In the genomic region with DNA sequence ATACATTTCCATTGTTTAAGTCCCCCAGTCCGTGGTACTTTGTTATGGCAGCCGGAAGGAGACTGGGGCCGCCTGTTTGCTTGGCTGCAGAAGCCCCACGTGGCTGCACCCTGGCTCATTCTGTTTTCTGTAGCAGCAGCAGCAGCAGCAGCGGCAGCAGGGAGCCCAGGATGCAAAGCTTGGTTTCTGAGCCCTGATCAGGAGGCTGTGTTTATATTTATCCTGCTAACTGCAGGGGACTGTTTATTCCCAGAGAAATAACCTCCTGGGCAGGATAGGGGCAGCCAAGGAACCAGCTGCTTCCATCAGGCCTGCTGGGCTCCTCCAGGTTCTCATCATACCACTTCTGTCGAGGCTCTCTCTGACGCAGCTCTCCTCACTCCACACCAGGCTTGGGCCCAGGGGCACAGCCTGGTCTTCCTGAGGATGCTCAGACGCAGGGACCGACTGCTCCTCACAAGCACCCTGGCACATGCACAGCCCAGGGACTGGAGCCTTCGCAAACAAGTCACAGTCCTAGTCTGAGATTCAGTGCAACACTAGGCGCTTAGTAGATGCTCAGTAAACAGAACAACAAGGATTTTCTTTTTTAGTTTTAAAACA, we compare ENCODE assay signal across 17 cellular contexts. TPM values are rescaled to one million over a fixed set of nuclear protein-coding genes. Genes with fewer than 3 reads are reported as not detected.
DNase-seq lines count a peak whose midpoint lies in the region; ATAC-seq and TF ChIP-seq lines count a peak whose summit lies in the region.
"Had no signal": no experiment of that assay in that cellular context is flagged by ENCODE, and none has a peak within 500 bp of the region (broad histone marks: within the 10 kb centered on the region; RNA-seq: fewer than 3 reads in every experiment).

No MANE protein-coding gene starts in this region.

- no peak overlapping the region for H4K8ac ChIP-seq in IMR-90 (ENCODE audit: low read depth in 2 of 2, low read length in 2 of 2)

- CTCF ChIA-PET in IMR-90 (lab: Yijun Ruan, JAX) = interaction anchor here (1.7 kb wide), 1 partner anchor 8 kb away, joined by 4 read pairs; no protein-coding TSS in a partner anchor

- POLR2A ChIA-PET in IMR-90 (lab: Charles Lee; ENCODE audit: unreplicated experiment) = no interaction called here

- no peaks in the 10 kb centered on the region for H3K9me2 ChIP-seq in hepatocyte (replicated peaks; ENCODE audit: insufficient read depth)

- H3K27me3 ChIP-seq in IMR-90 (ENCODE audit: control insufficient read depth, insufficient read depth, low read length) (peaks cover 26% of the 10 kb centered on the region), hepatocyte (no peaks in the 10 kb centered on the region)

- TF ChIP-seq CTCF in IMR-90 (conservative IDR thresholded peaks at IDR 0.05; ENCODE audit: low read depth, low read length) (no peak), hepatocyte (IDR thresholded peaks at IDR 0.05; ENCODE audit: poor library complexity) (no peak)

- no peaks in the 10 kb centered on the region for H3K79me2 ChIP-seq in hepatocyte

- no peak overlapping the region for H3K56ac ChIP-seq in IMR-90 (ENCODE audit: extremely low read depth, insufficient read depth, low read length)

- ATAC-seq in IMR-90 (ENCODE audit: low read depth) (peak; percentile 92), HG02798 (IDR thresholded peaks at IDR 0.05; ENCODE audit: poor library complexity, unreplicated experiment) (no peak)

- peaks cover 2% of the 10 kb centered on the region; the same call in 1 of the 2 replicates for H3K9me1 ChIP-seq in IMR-90 (ENCODE audit: insufficient read depth, low read length)

- TF ChIP-seq RAD21 in IMR-90 (IDR thresholded peaks at IDR 0.05; ENCODE audit: low read length) = no peak

- H2AFZ ChIP-seq in IMR-90 (replicated peaks; ENCODE audit: low read length, poor library complexity) = no peak overlapping the region
- no peak overlapping the region for H2AFZ ChIP-seq in hepatocyte

- TF ChIP-seq POLR2A in IMR-90 (IDR thresholded peaks at IDR 0.05; ENCODE audit: low read depth, low read length) = no peak

- no peaks in the 10 kb centered on the region for H4K20me1 ChIP-seq in IMR-90 (ENCODE audit: insufficient read depth, low read length)
- no peaks in the 10 kb centered on the region for H4K20me1 ChIP-seq in hepatocyte (ENCODE audit: insufficient read depth, poor library complexity, severe bottlenecking)

- H2BK120ac ChIP-seq in IMR-90 (ENCODE audit: low read depth, low read length) = no peak overlapping the region

- H3K4ac ChIP-seq in IMR-90 (ENCODE audit: low read depth, low read length) = no peak overlapping the region

- 5% methylated on average over 6 of the region's 11 CpGs; no CpG with 5 or more reads in 1 of the 2 experiments for WGBS in IMR-90 (ENCODE audit: extremely low coverage in 2 of 2, insufficient read length in 1 of 2), 2 experiments
- 66% methylated on average over 11 of the region's 11 CpGs for WGBS in hepatocyte (ENCODE audit: low lambda C conversion rate, missing lambda C conversion rate)

- no peak overlapping the region for H3K9ac ChIP-seq in IMR-90 (ENCODE audit: low read depth, low read length)
- H3K9ac ChIP-seq: KMS-11 had no signal

- H3K27ac ChIP-seq in IMR-90 (ENCODE audit: insufficient read depth, low read length) = no peak overlapping the region
- H3K27ac ChIP-seq in hepatocyte = no peak overlapping the region
- H3K27ac ChIP-seq: KMS-11 had no signal

- no peak overlapping the region for H4K91ac ChIP-seq in IMR-90 (ENCODE audit: insufficient read depth, low read depth, low read length)

- H2BK5ac ChIP-seq in IMR-90 (ENCODE audit: low read depth, low read length, poor library complexity, severe bottlenecking) = no peak overlapping the region

- no peak overlapping the region for H3K18ac ChIP-seq in IMR-90 (ENCODE audit: low read depth, low read length)

- H3K9me3 ChIP-seq in IMR-90 (ENCODE audit: control insufficient read depth, insufficient read depth, low read length) (no peaks in the 10 kb centered on the region), hepatocyte (ENCODE audit: low read depth) (no peaks in the 10 kb centered on the region)

- H2AK9ac ChIP-seq in IMR-90 (replicated peaks; ENCODE audit: low read depth, low read length, poor library complexity) = no peak overlapping the region

- no peak overlapping the region for H3K14ac ChIP-seq in IMR-90 (replicated peaks; ENCODE audit: low read depth, low read length)

- H3K4me2 ChIP-seq in IMR-90 (ENCODE audit: low read depth, low read length) (no peak overlapping the region), hepatocyte (no peak overlapping the region)
- H3K4me2 ChIP-seq: KMS-11 had no signal

- dilution Hi-C loops in IMR-90 (cut with HindIII; ENCODE audit: low sequenced_read_pairs, unreplicated experiment) = no loop called here

- H2BK15ac ChIP-seq in IMR-90 (ENCODE audit: low read depth, low read length) = no peak overlapping the region

- H2BK20ac ChIP-seq in IMR-90 (ENCODE audit: low read depth, low read length) = no peak overlapping the region

- DNase-seq in ELF-1 (ENCODE audit: low read depth, low spot score) (peak; percentile 37), IMR-90 (peak; percentile 18), cerebellum (ENCODE audit: low spot score) (peak; percentile 45), smooth muscle cell of the brain vasculature (ENCODE audit: low read depth, low spot score) (peak; percentile 84), GM19238 (ENCODE audit: insufficient read length, low spot score) (no peak), hepatocyte (ENCODE audit: low spot score) (no peak)
- DNase-seq: CD4-positive, alpha-beta memory T cell; DND-41; NCI-H1436; NCI-H226; NCI-H526 treated with DMSO at 0.1 percent for 48 hours; OCI-M1; RPMI8226; SIG-M5 had no signal

- no peaks in the 10 kb centered on the region for H3K79me1 ChIP-seq in IMR-90 (ENCODE audit: low read depth in 1 of 2, low read length in 2 of 2)

- no TSS peak for BruUV-seq in IMR-90 (replicated peaks; lab: Mats Ljungman, UMichigan)

- no peak overlapping the region for H4K5ac ChIP-seq in IMR-90 (ENCODE audit: low read depth, low read length)

- H3K4me3 ChIP-seq in IMR-90 (ENCODE audit: insufficient read depth, low read depth, low read length) (no peak overlapping the region), hepatocyte (no peak overlapping the region)

- intact Hi-C loops in IMR-90 (cut with micrococcal nuclease) = no loop called here

- H2AK5ac ChIP-seq in IMR-90 (ENCODE audit: low read depth, low read length) = no peak overlapping the region

- in situ Hi-C loops in IMR-90 (cut with MboI; ENCODE audit: low sequenced_read_pairs) = no loop called here

- H3K36me3 ChIP-seq in IMR-90 (ENCODE audit: control insufficient read depth, insufficient read depth, low read length) (no peaks in the 10 kb centered on the region), hepatocyte (replicated peaks; ENCODE audit: insufficient read depth, low read depth) (no peaks in the 10 kb centered on the region)

- H3K23ac ChIP-seq in IMR-90 (ENCODE audit: low read depth, low read length) = no peak overlapping the region

- H3K4me1 ChIP-seq in IMR-90 (ENCODE audit: control insufficient read depth, insufficient read depth, low read length) = 0 out of 2 replicates have a peak, but pooled peaks cover 2% of the 10 kb centered on the region
- no peaks in the 10 kb centered on the region for H3K4me1 ChIP-seq in hepatocyte (ENCODE audit: insufficient read depth)

TF ChIP-seq in IMR-90, 13 proteins besides CTCF, POLR2A, EP300 and RAD21:
- TF ChIP-seq MAFK (IDR thresholded peaks at IDR 0.05; ENCODE audit: low read depth, low read length) = no peak
- no peak for TF ChIP-seq MAZ (IDR thresholded peaks at IDR 0.05; ENCODE audit: borderline replicate concordance, low read depth, low read length)
- TF ChIP-seq SMC3 (IDR thresholded peaks at IDR 0.05; ENCODE audit: low read depth, low read length) = no peak
- no peak for TF ChIP-seq RCOR1 (IDR thresholded peaks at IDR 0.05; ENCODE audit: insufficient replicate concordance, low read length)
- no peak for TF ChIP-seq RFX5 (IDR thresholded peaks at IDR 0.05; ENCODE audit: low read depth, low read length)
- TF ChIP-seq CEBPB (IDR thresholded peaks at IDR 0.05; ENCODE audit: low read depth, low read length) = no peak
- TF ChIP-seq BHLHE40 (IDR thresholded peaks at IDR 0.05; ENCODE audit: low read depth, low read length) = no peak
- TF ChIP-seq, protein P1, sequence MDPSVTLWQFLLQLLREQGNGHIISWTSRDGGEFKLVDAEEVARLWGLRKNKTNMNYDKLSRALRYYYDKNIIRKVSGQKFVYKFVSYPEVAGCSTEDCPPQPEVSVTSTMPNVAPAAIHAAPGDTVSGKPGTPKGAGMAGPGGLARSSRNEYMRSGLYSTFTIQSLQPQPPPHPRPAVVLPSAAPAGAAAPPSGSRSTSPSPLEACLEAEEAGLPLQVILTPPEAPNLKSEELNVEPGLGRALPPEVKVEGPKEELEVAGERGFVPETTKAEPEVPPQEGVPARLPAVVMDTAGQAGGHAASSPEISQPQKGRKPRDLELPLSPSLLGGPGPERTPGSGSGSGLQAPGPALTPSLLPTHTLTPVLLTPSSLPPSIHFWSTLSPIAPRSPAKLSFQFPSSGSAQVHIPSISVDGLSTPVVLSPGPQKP (IDR thresholded peaks at IDR 0.05; ENCODE audit: borderline replicate concordance, low read depth, low read length) = no peak
- TF ChIP-seq CHD1 (IDR thresholded peaks at IDR 0.05; ENCODE audit: low read depth, low read length) = no peak
- TF ChIP-seq FOS (IDR thresholded peaks at IDR 0.05; ENCODE audit: low read depth, low read length) = no peak
- TF ChIP-seq MXI1 (IDR thresholded peaks at IDR 0.05; ENCODE audit: borderline replicate concordance, low read depth, low read length) = no peak
- TF ChIP-seq, protein P2, sequence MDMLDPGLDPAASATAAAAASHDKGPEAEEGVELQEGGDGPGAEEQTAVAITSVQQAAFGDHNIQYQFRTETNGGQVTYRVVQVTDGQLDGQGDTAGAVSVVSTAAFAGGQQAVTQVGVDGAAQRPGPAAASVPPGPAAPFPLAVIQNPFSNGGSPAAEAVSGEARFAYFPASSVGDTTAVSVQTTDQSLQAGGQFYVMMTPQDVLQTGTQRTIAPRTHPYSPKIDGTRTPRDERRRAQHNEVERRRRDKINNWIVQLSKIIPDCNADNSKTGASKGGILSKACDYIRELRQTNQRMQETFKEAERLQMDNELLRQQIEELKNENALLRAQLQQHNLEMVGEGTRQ (IDR thresholded peaks at IDR 0.05; ENCODE audit: low read depth, low read length) = no peak

RNA-seq across cellular contexts. Expression of a gene that starts 28.8 kb away (rescaled TPM):
- not detected in 2 replicates for total RNA-seq in IMR-90 (2012; rRNA removed)
- polyA plus RNA-seq in IMR-90 (2012; rRNA removed) = 0.02 TPM in 1 of 2 replicates, not detected in the other
- 0.01 TPM in 2 replicates for polyA plus RNA-seq in IMR-90 (2012; cell fraction: cytosol; rRNA removed)
- polyA plus RNA-seq in IMR-90 (2012; cell fraction: nucleus; rRNA removed; ENCODE audit: low replicate concordance) = 0.01 TPM in 2 replicates
- total RNA-seq in cerebellum = 4.4 TPM
- total RNA-seq in hepatocyte = 9.6 and 9.8 TPM in 2 replicates
- polyA plus RNA-seq in hepatocyte = 27.6 and 30.0 TPM in 2 replicates
- total RNA-seq: M059J had no signal

Comparison
In these comparisons a context has a peak if more than half of its experiments do, and no peak if none do; other contexts are left out.
1. DNase-seq: peak in ELF-1 (single experiment), IMR-90 (single experiment), cerebellum (single experiment) and smooth muscle cell of the brain vasculature (single experiment); none in GM19238 (single experiment) and hepatocyte (single experiment).